In genomic region chr17:58189436-58190146, GRCh38 we compare ENCODE assay signal across 7 cellular contexts. TPM values are rescaled to one million over a fixed set of nuclear protein-coding genes. Genes with fewer than 3 reads are reported as not detected.
DNase-seq lines count a peak whose midpoint lies in the region; ATAC-seq and TF ChIP-seq lines count a peak whose summit lies in the region.

No MANE protein-coding gene starts in this region.

- TF ChIP-seq CTCF in psoas muscle (IDR thresholded peaks at IDR 0.05) (no peak), omental fat pad (IDR thresholded peaks at IDR 0.05) (no peak)

- no peaks in the 10 kb centered on the region for H3K4me1 ChIP-seq in psoas muscle

- no peak overlapping the region for H3K4me3 ChIP-seq in psoas muscle

- TF ChIP-seq POLR2A in erythroblast (IDR thresholded peaks at IDR 0.05; ENCODE audit: low read length): no peak

- 53 to 56% (median 55%) methylated on average over 9 to 11 of the region's 11 CpGs for WGBS in psoas muscle, 3 donors

- no peaks in the 10 kb centered on the region for H3K36me3 ChIP-seq in psoas muscle (ENCODE audit: insufficient read depth in 1 of 2, low read depth in 1 of 2)

- peaks cover 0 to 30% (median 9%) of the 10 kb centered on the region in 3 donors for H3K27me3 ChIP-seq in psoas muscle (ENCODE audit: insufficient read depth in 3 of 3, low read length in 2 of 3)

- H3K9me3 ChIP-seq in psoas muscle: no peaks in the 10 kb centered on the region

- peak in 1 of 4 donors; percentile 38 for ATAC-seq in psoas muscle
- ATAC-seq in omental fat pad (ENCODE audit: low FRiP score): no peak
- ATAC-seq in GM18517 (IDR thresholded peaks at IDR 0.05; ENCODE audit: unreplicated experiment): no peak

- intact Hi-C loops in psoas muscle (cut with DNase I): loop anchor here in 1 of 2 donors (5.0 kb wide), 1 partner anchor 52 kb away; no protein-coding TSS in a partner anchor

- peak; percentile 78 for DNase-seq in GM04504 (ENCODE audit: low read depth)
- DNase-seq in NCI-H2196 (lab: John Stamatoyannopoulos, UW; ENCODE audit: unreplicated experiment): peak; percentile 57
- DNase-seq in erythroblast (lab: John Stamatoyannopoulos, UW): peak; percentile 52 to 53
- DNase-seq in psoas muscle: peak; percentile 58 to 73
- no peak for DNase-seq in omental fat pad (ENCODE audit: low spot score)
- DNase-seq in NCI-H524 (lab: John Stamatoyannopoulos, UW): no peak

- H3K27ac ChIP-seq in psoas muscle: no peak overlapping the region

RNA-seq across cellular contexts. Expression of gene EPX, which starts 2.9 kb away (rescaled TPM):
- total RNA-seq in psoas muscle (under 1 TPM in 1 of 4 donors, not detected in 3; 0.12 TPM), omental fat pad (not detected)
- not detected for polyA plus RNA-seq in psoas muscle

RNA-seq across cellular contexts. Expression of gene OR4D2, which starts 22.8 kb away (rescaled TPM):
- total RNA-seq in psoas muscle: not detected
- not detected for polyA plus RNA-seq in psoas muscle
- not detected for total RNA-seq in omental fat pad

RNA-seq across cellular contexts. Expression of gene MKS1, which starts 29.5 kb away (rescaled TPM):
- total RNA-seq in psoas muscle: 1 to 10 TPM; 5.5 to 6.9 (median 6.0) TPM
- polyA plus RNA-seq in psoas muscle: 1 to 10 TPM; 4.2 to 4.7 (median 4.4) TPM
- total RNA-seq in omental fat pad: 1 to 10 TPM; 3.7 to 9.9 (median 6.0) TPM

RNA-seq across cellular contexts. Expression of gene OR4D1, which starts 41.4 kb away (rescaled TPM):
- not detected for total RNA-seq in psoas muscle
- polyA plus RNA-seq in psoas muscle: under 1 TPM in 2 of 3 donors, not detected in 1; 0.03 TPM
- total RNA-seq in omental fat pad: not detected

RNA-seq across cellular contexts. Expression of gene LPO, which starts 48.8 kb away (rescaled TPM):
- total RNA-seq in psoas muscle (not detected), omental fat pad (under 1 TPM in 1 of 4 donors, not detected in 3; 0.46 TPM)
- polyA plus RNA-seq in psoas muscle: under 1 TPM in 1 of 3 donors, not detected in 2; 0.01 TPM

Comparison
In these comparisons a context has a peak if more than half of its experiments do, and no peak if none do; other contexts are left out.
1. DNase-seq: peak in GM04504 (single experiment), NCI-H2196 (single experiment), erythroblast (2 of 2) and psoas muscle (2 of 2); none in omental fat pad (single experiment) and NCI-H524 (0 of 2).